In genomic region chr1:37782491-37782890, GRCh38 we compare ENCODE assay signal across 29 cellular contexts. TPM values are rescaled to one million over a fixed set of nuclear protein-coding genes. Genes with fewer than 3 reads are reported as not detected.
"Had no signal": no experiment of that assay in that cellular context is flagged by ENCODE, and none has a peak within 500 bp of the region (broad histone marks: within the 10 kb centered on the region; RNA-seq: fewer than 3 reads in every experiment).

No MANE protein-coding gene starts in this region.

- H3K4me3 ChIP-seq: hepatocyte, left lung, left ventricle myocardium inferior, lower lobe of right lung, lung, mucosa of descending colon had no signal

- H3K27ac ChIP-seq: hepatocyte, left lung, left ventricle myocardium inferior, lower lobe of right lung had no signal

- H3K4me1 ChIP-seq: left lung, left ventricle myocardium inferior, lower lobe of right lung had no signal

- H3K4me1 Mint-ChIP-seq: immature natural killer cell, mesothelial cell of epicardium had no signal

- H2AFZ ChIP-seq: hepatocyte had no signal

- H3K9me3 ChIP-seq: left lung, left ventricle myocardium inferior, lower lobe of right lung, mucosa of descending colon had no signal

- H3K4me3 Mint-ChIP-seq: immature natural killer cell; memory B cell; mesothelial cell of epicardium; naive thymus-derived CD4-positive, alpha-beta T cell had no signal

- H3K36me3 Mint-ChIP-seq: immature natural killer cell; memory B cell; mesothelial cell of epicardium; naive B cell; naive thymus-derived CD4-positive, alpha-beta T cell had no signal

- H3K36me3 ChIP-seq: left lung, left ventricle myocardium inferior, lower lobe of right lung had no signal

- H3K79me2 ChIP-seq: hepatocyte had no signal

- H3K9me3 Mint-ChIP-seq: immature natural killer cell; memory B cell; mesothelial cell of epicardium; naive B cell; naive thymus-derived CD4-positive, alpha-beta T cell had no signal

- H3K27ac Mint-ChIP-seq: immature natural killer cell; memory B cell; mesothelial cell of epicardium; naive B cell; naive thymus-derived CD4-positive, alpha-beta T cell had no signal

- ATAC-seq: left cardiac atrium; left colon; left lobe of liver; left lung; left ventricle myocardium superior; lower lobe of right lung; mucosa of descending colon; naive thymus-derived CD4-positive, alpha-beta T cell had no signal

- H3K4me2 ChIP-seq: hepatocyte had no signal

- DNase-seq: hippocampal formation; hypothalamus; immature natural killer cell; islet precursor cell; kidney; kidney glomerular epithelial cell; left cardiac atrium; left colon; left lung; left ventricle myocardium inferior; left ventricle myocardium superior; lower lobe of right lung; mammary epithelial cell; mesenchymal stem cell; mesendoderm; midbrain; mucosa of descending colon; naive B cell; naive thymus-derived CD4-positive, alpha-beta T cell had no signal

RNA-seq across cellular contexts. Expression of gene EPHA10, which starts 17.6 kb away (rescaled TPM):
- total RNA-seq: lung microvascular endothelial cell, mammary epithelial cell, mesenteric fat pad, mononuclear cell, myocyte had no signal
- polyA plus RNA-seq: immature natural killer cell; keratinocyte; mammary epithelial cell; naive thymus-derived CD4-positive, alpha-beta T cell had no signal
